Comparison of ENCODE assay signal across 33 cellular contexts in genomic region chr5:84453405-84453804, GRCh38.
DNase-seq lines count a peak whose midpoint lies in the region; ATAC-seq and TF ChIP-seq lines count a peak whose summit lies in the region.
"Had no signal": no experiment of that assay in that cellular context is flagged by ENCODE, and none has a peak within 500 bp of the region (broad histone marks: within the 10 kb centered on the region; RNA-seq: fewer than 3 reads in every experiment).

No MANE protein-coding gene starts in this region.

- POLR2A ChIA-PET in HEK293 (lab: Yijun Ruan, JAX) (no interaction called here), SK-N-SH (lab: Yijun Ruan, JAX) (no interaction called here)

- H3K9me3 ChIP-seq in HEK293 (ENCODE audit: control insufficient read depth, insufficient read depth, low read depth, low read length): no peaks in the 10 kb centered on the region
- peaks cover 15% of the 10 kb centered on the region for H3K9me3 ChIP-seq in adipocyte (ENCODE audit: control insufficient read depth, low read length)
- H3K9me3 ChIP-seq in SK-N-SH: peaks cover 15% of the 10 kb centered on the region; the same call in 1 of the 2 replicates
- H3K9me3 ChIP-seq: A549, BE2C, Caco-2 had no signal

- CTCF ChIA-PET in HEK293 (lab: Yijun Ruan, JAX) (no interaction called here), SK-N-SH (lab: Yijun Ruan, JAX) (interaction anchor here (0.6 to 3.3 kb wide), 2 partner anchors 57 to 731 kb away, joined by 4 to 13 read pairs; no protein-coding TSS in a partner anchor)
- CTCF ChIA-PET in activated CD8-positive, alpha-beta memory T cell treated with anti-CD3 and anti-CD28 coated beads, Interleukin-2, amount 10 ng/mL, durations not matched to agents 7 days and 5 days (lab: Charles Lee): no interaction called here

- H3K9ac ChIP-seq in adipocyte (ENCODE audit: low read length) (no peak overlapping the region), SK-N-SH (no peak overlapping the region)
- H3K9ac ChIP-seq: BLaER1; BLaER1 treated with 17β-estradiol and CSF1 and Interleukin-3, amounts not matched to agents 10 nM and 100 nM had no signal

- no peak overlapping the region for H3K4me3 ChIP-seq in HEK293 (ENCODE audit: low read depth, low read length)
- H3K4me3 ChIP-seq in adipocyte (ENCODE audit: low read length): peak overlapping the region; percentile 34
- no peak overlapping the region for H3K4me3 ChIP-seq in SK-N-SH (ENCODE audit: low read depth in 2 of 2, low read length in 1 of 2)
- H3K4me3 ChIP-seq: A549; BLaER1; BLaER1 treated with 17β-estradiol and CSF1 and Interleukin-3, amounts not matched to agents 10 nM and 100 nM had no signal

- no peak for ATAC-seq in activated CD8-positive, alpha-beta memory T cell treated with anti-CD3 and anti-CD28 coated beads, Interleukin-2, amount 10 ng/mL, durations not matched to agents 7 days and 5 days
- ATAC-seq in HG03565 (IDR thresholded peaks at IDR 0.05; ENCODE audit: unreplicated experiment): no peak
- ATAC-seq: A549; CD8-positive, alpha-beta T cell had no signal

- TF ChIP-seq RAD21 in SK-N-SH (IDR thresholded peaks at IDR 0.05; ENCODE audit: low read length): no peak

- DNase-seq in OCI-M1 (lab: John Stamatoyannopoulos, UW): peak; percentile 19
- no peak for DNase-seq in adipocyte (ENCODE audit: low read depth)
- no peak for DNase-seq in activated CD8-positive, alpha-beta memory T cell treated with anti-CD3 and anti-CD28 coated beads, Interleukin-2, amount 10 ng/mL, durations not matched to agents 7 days and 5 days
- DNase-seq in SK-N-SH: no peak
- DNase-seq: 8988T; ACHN; AML-193; BE2C; C1 segment of cervical spinal cord; Caco-2; Calu3; CD4-positive, alpha-beta memory T cell; CD4-positive, alpha-beta T cell; CD4-positive, CD25-positive, alpha-beta regulatory T cell; CD8-positive, alpha-beta memory T cell; CD8-positive, alpha-beta T cell; COR-L47; DMS 273 treated with DMSO at 0.1 percent for 48 hours; DMS153; DMS53; DMS79; DMS79 treated with DMSO at 0.1 percent for 48 hours; DND-41; EL had no signal

- TF ChIP-seq EP300 in SK-N-SH (IDR thresholded peaks at IDR 0.05; ENCODE audit: borderline replicate concordance in 1 of 2, low read depth in 1 of 2, low read length in 1 of 2): no peak

- H3K36me3 ChIP-seq in HEK293 (ENCODE audit: control insufficient read depth in 2 of 2, insufficient read depth in 1 of 2, low read length in 2 of 2): no peaks in the 10 kb centered on the region
- no peaks in the 10 kb centered on the region for H3K36me3 ChIP-seq in adipocyte (ENCODE audit: control insufficient read depth, insufficient read depth, low read length, severe bottlenecking)
- H3K36me3 ChIP-seq in SK-N-SH (replicated peaks in 1 of 2; ENCODE audit: control insufficient read depth in 1 of 2, insufficient read depth in 2 of 2, low read length in 1 of 2): no peaks in the 10 kb centered on the region
- H3K36me3 ChIP-seq: BE2C; BLaER1; BLaER1 treated with 17β-estradiol and CSF1 and Interleukin-3, amounts not matched to agents 10 nM and 100 nM had no signal

- no peaks in the 10 kb centered on the region for H3F3A ChIP-seq in SK-N-SH (replicated peaks; ENCODE audit: insufficient read depth)

- TF ChIP-seq CTCF in HEK293 (tag by site-specific recombination; IDR thresholded peaks at IDR 0.05) (no peak), SK-N-SH (IDR thresholded peaks at IDR 0.05) (no peak)

- H3K9me2 ChIP-seq in SK-N-SH: no peaks in the 10 kb centered on the region

- no peaks in the 10 kb centered on the region for H3K4me1 Mint-ChIP-seq in activated CD8-positive, alpha-beta memory T cell treated with anti-CD3 and anti-CD28 coated beads, Interleukin-2, amount 10 ng/mL, durations not matched to agents 7 days and 5 days
- H3K4me1 Mint-ChIP-seq: B cell; CD14-positive monocyte; CD4-positive, alpha-beta memory T cell; CD4-positive, CD25-positive, alpha-beta regulatory T cell; CD8-positive, alpha-beta memory T cell had no signal

- no peaks in the 10 kb centered on the region for H3K4me1 ChIP-seq in HEK293 (ENCODE audit: control insufficient read depth, insufficient read depth, low read length)
- H3K4me1 ChIP-seq in adipocyte (ENCODE audit: control insufficient read depth, insufficient read depth, low read length): no peaks in the 10 kb centered on the region
- H3K4me1 ChIP-seq in SK-N-SH (ENCODE audit: control insufficient read depth in 1 of 2, insufficient read depth in 2 of 2, low read depth in 1 of 2, low read length in 1 of 2): no peaks in the 10 kb centered on the region; a peak in 1 of 4 replicates
- H3K4me1 ChIP-seq: A549; BE2C; BLaER1; BLaER1 treated with 17β-estradiol and CSF1 and Interleukin-3, amounts not matched to agents 10 nM and 100 nM; Caco-2 had no signal

- no peak overlapping the region for H3K27ac Mint-ChIP-seq in activated CD8-positive, alpha-beta memory T cell treated with anti-CD3 and anti-CD28 coated beads, Interleukin-2, amount 10 ng/mL, durations not matched to agents 7 days and 5 days
- H3K27ac Mint-ChIP-seq: B cell; CD14-positive monocyte; CD4-positive, alpha-beta memory T cell; CD4-positive, alpha-beta T cell; CD4-positive, CD25-positive, alpha-beta regulatory T cell; CD8-positive, alpha-beta memory T cell; CD8-positive, alpha-beta T cell had no signal

- H3K27me3 ChIP-seq in adipocyte (replicated peaks; ENCODE audit: control insufficient read depth, insufficient read depth, low read length): no peaks in the 10 kb centered on the region
- no peaks in the 10 kb centered on the region for H3K27me3 ChIP-seq in SK-N-SH (ENCODE audit: insufficient read depth)
- H3K27me3 ChIP-seq: BE2C; BLaER1; BLaER1 treated with 17β-estradiol and CSF1 and Interleukin-3, amounts not matched to agents 10 nM and 100 nM had no signal

- H3K36me3 Mint-ChIP-seq in activated CD8-positive, alpha-beta memory T cell treated with anti-CD3 and anti-CD28 coated beads, Interleukin-2, amount 10 ng/mL, durations not matched to agents 7 days and 5 days: no peaks in the 10 kb centered on the region
- H3K36me3 Mint-ChIP-seq: CD14-positive monocyte; CD4-positive, alpha-beta memory T cell; CD4-positive, CD25-positive, alpha-beta regulatory T cell; CD8-positive, alpha-beta memory T cell; CD8-positive, alpha-beta T cell had no signal

- H3K4me3 Mint-ChIP-seq in activated CD8-positive, alpha-beta memory T cell treated with anti-CD3 and anti-CD28 coated beads, Interleukin-2, amount 10 ng/mL, durations not matched to agents 7 days and 5 days: no peak overlapping the region
- H3K4me3 Mint-ChIP-seq: B cell; CD14-positive monocyte; CD4-positive, alpha-beta memory T cell; CD4-positive, alpha-beta T cell; CD4-positive, CD25-positive, alpha-beta regulatory T cell; CD8-positive, alpha-beta memory T cell; CD8-positive, alpha-beta T cell had no signal

- H2AFZ ChIP-seq in SK-N-SH (ENCODE audit: low read depth): no peak overlapping the region

- H3K27me3 Mint-ChIP-seq in activated CD8-positive, alpha-beta memory T cell treated with anti-CD3 and anti-CD28 coated beads, Interleukin-2, amount 10 ng/mL, durations not matched to agents 7 days and 5 days: no peaks in the 10 kb centered on the region
- H3K27me3 Mint-ChIP-seq: B cell; CD4-positive, alpha-beta memory T cell; CD4-positive, alpha-beta T cell; CD4-positive, CD25-positive, alpha-beta regulatory T cell; CD8-positive, alpha-beta memory T cell had no signal

- H3K27ac ChIP-seq in HEK293 (ENCODE audit: extremely low read depth, low read depth, low read length) (no peak overlapping the region), SK-N-SH (ENCODE audit: low read depth in 2 of 2, low read length in 1 of 2) (no peak overlapping the region)
- H3K27ac ChIP-seq: 22Rv1; A549; BLaER1; BLaER1 treated with 17β-estradiol and CSF1 and Interleukin-3, amounts not matched to agents 10 nM and 100 nM; C4-2B had no signal

- H4K20me1 ChIP-seq in SK-N-SH (ENCODE audit: insufficient read depth): no peaks in the 10 kb centered on the region
- H4K20me1 ChIP-seq: BLaER1; BLaER1 treated with 17β-estradiol and CSF1 and Interleukin-3, amounts not matched to agents 10 nM and 100 nM had no signal

- no peak overlapping the region for H3K4me2 ChIP-seq in SK-N-SH
- H3K4me2 ChIP-seq: A549; BLaER1; BLaER1 treated with 17β-estradiol and CSF1 and Interleukin-3, amounts not matched to agents 10 nM and 100 nM had no signal

- H3K9me3 Mint-ChIP-seq in activated CD8-positive, alpha-beta memory T cell treated with anti-CD3 and anti-CD28 coated beads, Interleukin-2, amount 10 ng/mL, durations not matched to agents 7 days and 5 days (ENCODE audit: low read depth): peaks cover 5% of the 10 kb centered on the region

- no peaks in the 10 kb centered on the region for H3K79me2 ChIP-seq in SK-N-SH (ENCODE audit: insufficient read depth)

TF ChIP-seq in SK-N-SH, 30 proteins besides CTCF, POLR2A, EP300 and RAD21 (continues in another document):
- TF ChIP-seq TCF12 (IDR thresholded peaks at IDR 0.05) (no peak), ELF1 (IDR thresholded peaks at IDR 0.05) (no peak), CHD2 (IDR thresholded peaks at IDR 0.05; ENCODE audit: low read length, partially characterized antibody) (no peak), TAF1 (IDR thresholded peaks at IDR 0.05; ENCODE audit: borderline replicate concordance, low read depth, low read length) (no peak), IRF3 (IDR thresholded peaks at IDR 0.05; ENCODE audit: low read depth, low read length) (no peak), PBX3 (IDR thresholded peaks at IDR 0.05) (no peak), TEAD4 (IDR thresholded peaks at IDR 0.05; ENCODE audit: borderline replicate concordance, insufficient read depth) (no peak), RFX5 (IDR thresholded peaks at IDR 0.05; ENCODE audit: low read length) (no peak), EZH2phosphoT487 (IDR thresholded peaks at IDR 0.05; ENCODE audit: borderline replicate concordance, low read depth) (no peak)
